8 cellular contexts compared by ENCODE assay signal in genomic region chr1:155226188-155226909, GRCh38. TPM values are rescaled to one million over a fixed set of nuclear protein-coding genes. Genes with fewer than 3 reads are reported as not detected.
A peak's percentile ranks its signal among the peaks of the same experiment; 100 is the strongest.
DNase-seq lines count a peak whose midpoint lies in the region; ATAC-seq and TF ChIP-seq lines count a peak whose summit lies in the region.

No MANE protein-coding gene starts in this region.

- H2BK12ac ChIP-seq in neuronal stem cell (ENCODE audit: low read length), result no peak overlapping the region

- no peak overlapping the region for H3K9ac ChIP-seq in neuronal stem cell (ENCODE audit: low read depth, low read length, poor library complexity)

- WGBS in neuronal stem cell (ENCODE audit: extremely low coverage in 2 of 2, insufficient read length in 2 of 2, insufficient replicate concordance in 1 of 2), 2 donors, result no CpG with 5 or more reads among the region's 7 CpGs

- H2BK120ac ChIP-seq in neuronal stem cell (ENCODE audit: low read depth, low read length), result no peak overlapping the region

- no peak overlapping the region for H3K14ac ChIP-seq in neuronal stem cell (ENCODE audit: low read length)

- H3K4me2 ChIP-seq in neuronal stem cell (ENCODE audit: insufficient read depth, low read length, poor library complexity, severe bottlenecking), result peak overlapping the region; percentile 48

- H3K36me3 ChIP-seq in MG63 (peaks cover 4% of the 10 kb centered on the region), RWPE2 (ENCODE audit: low read depth) (no peaks in the 10 kb centered on the region; the same call in 1 of the 2 replicates), neuronal stem cell (replicated peaks in 1 of 2; ENCODE audit: control insufficient read depth in 2 of 2, insufficient read depth in 2 of 2, low read length in 2 of 2) (peaks cover 3 to 35% of the 10 kb centered on the region in 2 donors)

- no peak overlapping the region for H4K8ac ChIP-seq in neuronal stem cell (ENCODE audit: low read depth, low read length)

- H3K18ac ChIP-seq in neuronal stem cell (ENCODE audit: low read length), result no peak overlapping the region

- no peak overlapping the region for H2BK15ac ChIP-seq in neuronal stem cell (ENCODE audit: low read length)

- peaks cover 3% of the 10 kb centered on the region for H3K79me1 ChIP-seq in neuronal stem cell (ENCODE audit: low read depth, low read length)

- peak overlapping the region; percentile 70 for H3K4me3 ChIP-seq in MG63
- H3K4me3 ChIP-seq in RWPE2 (ENCODE audit: severe bottlenecking), result peak overlapping the region; percentile 45
- peak overlapping the region; percentile 60 to 82 for H3K4me3 ChIP-seq in neuronal stem cell (ENCODE audit: low read length in 2 of 2)

- H2AFZ ChIP-seq in neuronal stem cell (ENCODE audit: low read length), result peak overlapping the region; percentile 59

- TF ChIP-seq CTCF in GM12872 (IDR thresholded peaks at IDR 0.05; ENCODE audit: insufficient read depth, low read depth, low read length), result peak; percentile 77
- TF ChIP-seq CTCF in RWPE2 (IDR thresholded peaks at IDR 0.05; ENCODE audit: poor library complexity, severe bottlenecking), result peak; percentile 76

- H3K9me3 ChIP-seq in MG63 (no peaks in the 10 kb centered on the region), RWPE2 (ENCODE audit: severe bottlenecking) (no peaks in the 10 kb centered on the region), neuronal stem cell (replicated peaks in 1 of 2; ENCODE audit: control insufficient read depth in 2 of 2, insufficient read depth in 1 of 2, low read depth in 1 of 2, low read length in 2 of 2) (no peaks in the 10 kb centered on the region)

- H3K23ac ChIP-seq in neuronal stem cell (ENCODE audit: low read depth, low read length, poor library complexity), result no peak overlapping the region

- H2BK5ac ChIP-seq in neuronal stem cell (ENCODE audit: low read length), result no peak overlapping the region

- no peak overlapping the region for H3K4ac ChIP-seq in neuronal stem cell (ENCODE audit: low read length)

- H3K27ac ChIP-seq in RWPE2 (ENCODE audit: poor library complexity, severe bottlenecking) (peak overlapping the region; percentile 73), neuronal stem cell (replicated peaks; ENCODE audit: low read length) (peak overlapping the region; percentile 80)

- H2AK5ac ChIP-seq in neuronal stem cell (ENCODE audit: low read depth, low read length), result no peak overlapping the region

- no peak overlapping the region for H4K91ac ChIP-seq in neuronal stem cell (ENCODE audit: low read depth, low read length, poor library complexity)

- H3K4me1 ChIP-seq in RWPE2 (ENCODE audit: insufficient read depth, poor library complexity, severe bottlenecking) (peaks cover 19% of the 10 kb centered on the region), neuronal stem cell (ENCODE audit: control insufficient read depth in 2 of 2, insufficient read depth in 1 of 2, low read depth in 1 of 2, low read length in 2 of 2) (peaks cover 12% of the 10 kb centered on the region in 2 donors)

- H3K27me3 ChIP-seq in MG63 (no peaks in the 10 kb centered on the region), RWPE2 (ENCODE audit: insufficient read depth, poor library complexity, severe bottlenecking) (no peaks in the 10 kb centered on the region), neuronal stem cell (ENCODE audit: control insufficient read depth in 3 of 3, insufficient read depth in 3 of 3, low read depth in 1 of 3, low read length in 3 of 3) (no peaks in the 10 kb centered on the region)

- DNase-seq in MG63 (peak; percentile 69), RWPE2 (ENCODE audit: low spot score) (no peak), activated gamma-delta T cell (lab: John Stamatoyannopoulos, UW) (peak; percentile 62), foreskin melanocyte (peak; percentile 68), neuronal stem cell (ENCODE audit: low spot score) (peak; percentile 62), stromal cell of bone marrow (ENCODE audit: low read depth) (peak; percentile 57)

- ATAC-seq in RWPE2 (ENCODE audit: low read depth), result peak; percentile 29
- no peak for ATAC-seq in GM18519 (IDR thresholded peaks at IDR 0.05; ENCODE audit: low FRiP score, unreplicated experiment)

RNA-seq across cellular contexts. Expression of gene MTX1, which starts 17.9 kb away (rescaled TPM):
- total RNA-seq in MG63 (2014; rRNA removed; shearing (Covaris generic); ENCODE audit: low replicate concordance), result 97.2 and 100 TPM in 2 replicates
- polyA plus RNA-seq in neuronal stem cell (2013, experiment 1 of 2), result 28.8 TPM
- 29.5 TPM for polyA plus RNA-seq in neuronal stem cell (2013, experiment 2 of 2)

RNA-seq across cellular contexts. Expression of gene THBS3, which starts 18.7 kb away (rescaled TPM):
- total RNA-seq in MG63 (2014; rRNA removed; shearing (Covaris generic); ENCODE audit: low replicate concordance), result 9.1 and 11.0 TPM in 2 replicates
- polyA plus RNA-seq in neuronal stem cell (2013, experiment 1 of 2), result 25.0 TPM
- 25.1 TPM for polyA plus RNA-seq in neuronal stem cell (2013, experiment 2 of 2)

RNA-seq across cellular contexts. Expression of gene ENTREP3, which starts 28.9 kb away (rescaled TPM):
- 7.7 and 9.2 TPM in 2 replicates for total RNA-seq in MG63 (2014; rRNA removed; shearing (Covaris generic); ENCODE audit: low replicate concordance)
- polyA plus RNA-seq in neuronal stem cell (2013, experiment 1 of 2), result 55.8 TPM
- polyA plus RNA-seq in neuronal stem cell (2013, experiment 2 of 2), result 56.4 TPM

RNA-seq across cellular contexts. Expression of gene SCAMP3, which starts 35.8 kb away (rescaled TPM):
- 116 TPM in 2 replicates for total RNA-seq in MG63 (2014; rRNA removed; shearing (Covaris generic); ENCODE audit: low replicate concordance)
- 59.0 TPM for polyA plus RNA-seq in neuronal stem cell (2013, experiment 1 of 2)
- polyA plus RNA-seq in neuronal stem cell (2013, experiment 2 of 2), result 58.9 TPM

RNA-seq across cellular contexts. Expression of gene CLK2, which starts 47.0 kb away (rescaled TPM):
- 21.8 and 28.3 TPM in 2 replicates for total RNA-seq in MG63 (2014; rRNA removed; shearing (Covaris generic); ENCODE audit: low replicate concordance)
- polyA plus RNA-seq in neuronal stem cell (2013, experiment 1 of 2), result 55.4 TPM
- polyA plus RNA-seq in neuronal stem cell (2013, experiment 2 of 2), result 54.0 TPM
